9 cellular contexts compared by ENCODE assay signal in genomic region chr6:132190097-132190814, GRCh38.
A peak's percentile ranks its signal among the peaks of the same experiment; 100 is the strongest.
DNase-seq lines count a peak whose midpoint lies in the region; ATAC-seq, FAIRE-seq and TF ChIP-seq lines count a peak whose summit lies in the region.
"Had no signal": no experiment of that assay in that cellular context is flagged by ENCODE, and none has a peak within 500 bp of the region (broad histone marks: within the 10 kb centered on the region; RNA-seq: fewer than 3 reads in every experiment).

No MANE protein-coding gene starts in this region.

- H2AFZ ChIP-seq in GM12878 (ENCODE audit: control insufficient read depth, low read depth, low read length) = no peak overlapping the region
- H2AFZ ChIP-seq in smooth muscle cell (ENCODE audit: low read depth) = no peak overlapping the region

- in situ Hi-C loops in GM12878 (cut with MboI) = no loop called here

- H3K4me2 ChIP-seq in GM12878 (ENCODE audit: control insufficient read depth, insufficient read depth) (no peak overlapping the region), smooth muscle cell (peak overlapping the region; percentile 18)

- no peak for TF ChIP-seq CTCF in GM12878 (IDR thresholded peaks at IDR 0.05 in 2 of 3, conservative IDR thresholded peaks at IDR 0.05 in 1 of 3; ENCODE audit: control insufficient read depth in 2 of 3, extremely low read depth in 1 of 3, insufficient read depth in 1 of 3, low read depth in 3 of 3, low read length in 3 of 3)
- TF ChIP-seq CTCF in smooth muscle cell (IDR thresholded peaks at IDR 0.05; ENCODE audit: borderline replicate concordance, insufficient read depth, poor library complexity, severe bottlenecking) = no peak
- TF ChIP-seq CTCF in D721Med (IDR thresholded peaks at IDR 0.05; ENCODE audit: insufficient read depth, missing control alignments) = no peak

- intact Hi-C loops in GM12878 (cut with micrococcal nuclease; ENCODE audit: unreplicated experiment) = no loop called here

- RAD21 ChIA-PET in GM12878 (lab: Charles Lee; ENCODE audit: unreplicated experiment) = no interaction called here

- H3K9ac ChIP-seq in GM12878 (ENCODE audit: control insufficient read depth, insufficient read depth, low read length) (no peak overlapping the region), smooth muscle cell (ENCODE audit: low read depth) (no peak overlapping the region)

- H3K36me3 ChIP-seq in GM12878 (ENCODE audit: control insufficient read depth in 2 of 2, insufficient read depth in 2 of 2, low read length in 1 of 2) = no peaks in the 10 kb centered on the region
- no peaks in the 10 kb centered on the region for H3K36me3 ChIP-seq in smooth muscle cell (ENCODE audit: low read depth)
- H3K36me3 ChIP-seq: left lung had no signal

- ATAC-seq in GM19328 (IDR thresholded peaks at IDR 0.05; ENCODE audit: unreplicated experiment) (peak; percentile 76), HG03175 (IDR thresholded peaks at IDR 0.05; ENCODE audit: unreplicated experiment) (peak; percentile 52), GM12878 (0 out of 3 replicates have a peak, but pooled peaks have one; percentile 29)

- H3K79me2 ChIP-seq in GM12878 (ENCODE audit: control insufficient read depth, insufficient read depth, low read length) = no peaks in the 10 kb centered on the region
- H3K79me2 ChIP-seq in smooth muscle cell (ENCODE audit: low read depth) = no peaks in the 10 kb centered on the region

- TF ChIP-seq POLR2A in GM12878 (IDR thresholded peaks at IDR 0.05; ENCODE audit: low read depth, low read length) = no peak

- peaks cover 3% of the 10 kb centered on the region for H3F3A ChIP-seq in smooth muscle cell (ENCODE audit: low read depth)

- H4K20me1 ChIP-seq in GM12878 (ENCODE audit: control insufficient read depth, insufficient read depth) (no peaks in the 10 kb centered on the region), smooth muscle cell (ENCODE audit: low read depth) (no peaks in the 10 kb centered on the region)

- no peaks in the 10 kb centered on the region for H3K9me3 ChIP-seq in GM12878 (replicated peaks; ENCODE audit: control insufficient read depth, insufficient read depth, low read length)
- no peaks in the 10 kb centered on the region for H3K9me3 ChIP-seq in smooth muscle cell (replicated peaks; ENCODE audit: low read depth)
- H3K9me3 ChIP-seq: left lung had no signal

- CTCF ChIA-PET in GM12878 (lab: Yijun Ruan, JAX) = no interaction called here

- DNase-seq in GM12878 (ENCODE audit: low read depth, low spot score) (no peak), smooth muscle cell (lab: John Stamatoyannopoulos, UW; ENCODE audit: unreplicated experiment) (no peak), NCI-H2029 treated with DMSO at 0.1 percent for 48 hours (lab: John Stamatoyannopoulos, UW) (no peak), epidermal melanocyte (ENCODE audit: insufficient read length, low spot score) (no peak), amniotic stem cell (lab: John Stamatoyannopoulos, UW) (no peak), D721Med (ENCODE audit: insufficient read length, low spot score) (no peak)
- DNase-seq: left lung had no signal

- no TSS peak for BruUV-seq in GM12878 (replicated peaks; lab: Mats Ljungman, UMichigan)

- H3K4me1 ChIP-seq in GM12878 (ENCODE audit: control insufficient read depth, insufficient read depth, low read length) = no peaks in the 10 kb centered on the region
- H3K4me1 ChIP-seq in smooth muscle cell (ENCODE audit: low read depth) = peaks cover 18% of the 10 kb centered on the region
- H3K4me1 ChIP-seq: left lung had no signal

- FAIRE-seq in GM12878 (lab: Jason Lieb, UNC) (no peak), D721Med (lab: Jason Lieb, UNC) (no peak)

- no peaks in the 10 kb centered on the region for H3K27me3 ChIP-seq in GM12878 (replicated peaks in 1 of 2; ENCODE audit: control insufficient read depth in 2 of 2, insufficient read depth in 2 of 2, low read length in 1 of 2)
- H3K27me3 ChIP-seq in smooth muscle cell (ENCODE audit: low read depth) = no peaks in the 10 kb centered on the region
- H3K27me3 ChIP-seq: left lung had no signal

- H3K27ac ChIP-seq in GM12878 (ENCODE audit: control insufficient read depth, insufficient read depth) (no peak overlapping the region), smooth muscle cell (ENCODE audit: low read depth) (peak overlapping the region; percentile 53)
- H3K27ac ChIP-seq: left lung had no signal

- no peak for TF ChIP-seq RAD21 in GM12878 (IDR thresholded peaks at IDR 0.05; ENCODE audit: insufficient read depth, low read depth, low read length)

- H3K4me3 ChIP-seq in GM12878 = no peak overlapping the region
- no peak overlapping the region for H3K4me3 ChIP-seq in smooth muscle cell
- H3K4me3 ChIP-seq: left lung had no signal

- 0% methylated on average over 4 of the region's 4 CpGs for WGBS in GM12878 (ENCODE audit: insufficient coverage, insufficient replicate concordance, low lambda C conversion rate, missing lambda C conversion rate)
- WGBS in smooth muscle cell (ENCODE audit: low lambda C conversion rate) = 28% methylated on average over 4 of the region's 4 CpGs

- SMC1A ChIA-PET in GM12878 (lab: Charles Lee; ENCODE audit: uncharacterized antibody, unreplicated experiment) = no interaction called here

- POLR2A ChIA-PET in GM12878 (lab: Charles Lee) = no interaction called here

- no peak for TF ChIP-seq EP300 in GM12878 (IDR thresholded peaks at IDR 0.05; ENCODE audit: borderline replicate concordance in 1 of 2, control insufficient read depth in 1 of 2, low read depth in 2 of 2, low read length in 2 of 2)

TF ChIP-seq in GM12878, 131 proteins besides CTCF, POLR2A, EP300 and RAD21:
- TF ChIP-seq RUNX3 (IDR thresholded peaks at IDR 0.05; ENCODE audit: low read length) (peak; percentile 63), ELK1 (IDR thresholded peaks at IDR 0.05; ENCODE audit: low read depth, low read length) (no peak)
